Comparison of ENCODE assay signal across 11 cellular contexts in genomic region chr7:143331179-143331825, GRCh38. TPM values are rescaled to one million over a fixed set of nuclear protein-coding genes. Genes with fewer than 3 reads are reported as not detected.
A peak's percentile ranks its signal among the peaks of the same experiment; 100 is the strongest.
DNase-seq lines count a peak whose midpoint lies in the region; ATAC-seq and TF ChIP-seq lines count a peak whose summit lies in the region.
"Had no signal": no experiment of that assay in that cellular context is flagged by ENCODE, and none has a peak within 500 bp of the region (broad histone marks: within the 10 kb centered on the region; RNA-seq: fewer than 3 reads in every experiment).

No MANE protein-coding gene starts in this region.

- POLR2A ChIA-PET in RWPE1 (lab: Yijun Ruan, JAX; ENCODE audit: low non-redundant PET): no interaction called here

- DNase-seq in GM04503 (ENCODE audit: low read depth) (peak; percentile 80), RWPE1 (ENCODE audit: low spot score) (peak; percentile 85), fibroblast of peridontal ligament (ENCODE audit: extremely low read depth) (peak; percentile 96), skeletal muscle cell (ENCODE audit: low read depth) (peak; percentile 95)
- no peak for DNase-seq in stimulated activated naive CD8-positive, alpha-beta T cell treated with anti-CD3 and anti-CD28 coated beads, Interleukin-15, Interleukin-2, amounts not matched to agents 100 U/mL and 50 U/mL, for 24 hours
- no peak for DNase-seq in activated CD8-positive, alpha-beta memory T cell treated with anti-CD3 and anti-CD28 coated beads, Interleukin-2, amount 10 ng/mL, durations not matched to agents 7 days and 5 days
- DNase-seq in activated T-cell treated with anti-CD3 and anti-CD28 coated beads, Interleukin-2, amount 50 U/mL, for 48 hours: no peak
- DNase-seq: NCI-H446 treated with DMSO at 0.1 percent for 48 hours had no signal

- H3K27ac Mint-ChIP-seq in activated CD8-positive, alpha-beta memory T cell treated with anti-CD3 and anti-CD28 coated beads, Interleukin-2, amount 10 ng/mL, durations not matched to agents 7 days and 5 days: no peak overlapping the region

- H3K4me1 Mint-ChIP-seq in activated CD8-positive, alpha-beta memory T cell treated with anti-CD3 and anti-CD28 coated beads, Interleukin-2, amount 10 ng/mL, durations not matched to agents 7 days and 5 days: no peaks in the 10 kb centered on the region

- H3K4me3 ChIP-seq in skeletal muscle cell (ENCODE audit: low read depth, low read length): no peak overlapping the region

- H3K36me3 Mint-ChIP-seq in activated CD8-positive, alpha-beta memory T cell treated with anti-CD3 and anti-CD28 coated beads, Interleukin-2, amount 10 ng/mL, durations not matched to agents 7 days and 5 days: no peaks in the 10 kb centered on the region

- no peak for ATAC-seq in stimulated activated naive CD8-positive, alpha-beta T cell treated with anti-CD3 and anti-CD28 coated beads, Interleukin-15, Interleukin-2, amounts not matched to agents 100 U/mL and 50 U/mL, for 24 hours
- no peak for ATAC-seq in GM21723 (IDR thresholded peaks at IDR 0.05; ENCODE audit: unreplicated experiment)
- ATAC-seq in activated CD8-positive, alpha-beta memory T cell treated with anti-CD3 and anti-CD28 coated beads, Interleukin-2, amount 10 ng/mL, durations not matched to agents 7 days and 5 days: no peak
- ATAC-seq: HepG2 had no signal

- no peaks in the 10 kb centered on the region for H3K9me3 Mint-ChIP-seq in activated CD8-positive, alpha-beta memory T cell treated with anti-CD3 and anti-CD28 coated beads, Interleukin-2, amount 10 ng/mL, durations not matched to agents 7 days and 5 days (ENCODE audit: low read depth)

- peaks cover 15% of the 10 kb centered on the region for H3K27me3 Mint-ChIP-seq in activated CD8-positive, alpha-beta memory T cell treated with anti-CD3 and anti-CD28 coated beads, Interleukin-2, amount 10 ng/mL, durations not matched to agents 7 days and 5 days

- CTCF ChIA-PET in RWPE1 (lab: Yijun Ruan, JAX): no interaction called here
- CTCF ChIA-PET in activated CD8-positive, alpha-beta memory T cell treated with anti-CD3 and anti-CD28 coated beads, Interleukin-2, amount 10 ng/mL, durations not matched to agents 7 days and 5 days (lab: Charles Lee): interaction anchor here (1.0 to 1.2 kb wide), 2 partner anchors 14 to 86 kb away, joined by 3 to 4 read pairs; no protein-coding TSS in a partner anchor

- TF ChIP-seq CTCF in RWPE1 (conservative IDR thresholded peaks at IDR 0.05; ENCODE audit: low read depth): no peak

- peak overlapping the region; percentile 85 for H3K27ac ChIP-seq in RWPE1

- no peak overlapping the region for H3K4me3 Mint-ChIP-seq in activated CD8-positive, alpha-beta memory T cell treated with anti-CD3 and anti-CD28 coated beads, Interleukin-2, amount 10 ng/mL, durations not matched to agents 7 days and 5 days

RNA-seq across cellular contexts. Expression of gene CLCN1, which starts 15.4 kb away (rescaled TPM):
- under 1 TPM; 0.09 TPM for total RNA-seq in activated CD8-positive, alpha-beta memory T cell treated with anti-CD3 and anti-CD28 coated beads, Interleukin-2, amount 10 ng/mL, durations not matched to agents 7 days and 5 days
- total RNA-seq: G401, HepG2 had no signal

RNA-seq across cellular contexts. Expression of gene FAM131B, which starts 31.2 kb away (rescaled TPM):
- total RNA-seq in activated CD8-positive, alpha-beta memory T cell treated with anti-CD3 and anti-CD28 coated beads, Interleukin-2, amount 10 ng/mL, durations not matched to agents 7 days and 5 days: 1 to 10 TPM; 2.3 to 2.6 TPM

RNA-seq across cellular contexts. Expression of gene CASP2, which starts 43.2 kb away (rescaled TPM):
- total RNA-seq in activated CD8-positive, alpha-beta memory T cell treated with anti-CD3 and anti-CD28 coated beads, Interleukin-2, amount 10 ng/mL, durations not matched to agents 7 days and 5 days: 100 to 1,000 TPM; 117 to 129 TPM

RNA-seq across cellular contexts. Expression of gene TMEM139, which starts 46.5 kb away (rescaled TPM):
- total RNA-seq in activated CD8-positive, alpha-beta memory T cell treated with anti-CD3 and anti-CD28 coated beads, Interleukin-2, amount 10 ng/mL, durations not matched to agents 7 days and 5 days: 1 to 10 TPM in 1 of 2 experiments, under 1 TPM in 1; 0.41 to 1.7 TPM
- total RNA-seq: G401 had no signal

RNA-seq across cellular contexts. Expression of gene ZYX, which starts 49.8 kb away (rescaled TPM):
- total RNA-seq in activated CD8-positive, alpha-beta memory T cell treated with anti-CD3 and anti-CD28 coated beads, Interleukin-2, amount 10 ng/mL, durations not matched to agents 7 days and 5 days: 100 to 1,000 TPM; 173 to 212 TPM

Comparison
In these comparisons a context has a peak if more than half of its experiments do, and no peak if none do; other contexts are left out.
1. DNase-seq: peak in GM04503 (single experiment), RWPE1 (single experiment), fibroblast of peridontal ligament (single experiment) and skeletal muscle cell (single experiment); none in stimulated activated naive CD8-positive, alpha-beta T cell treated with anti-CD3 and anti-CD28 coated beads, Interleukin-15, Interleukin-2, amounts not matched to agents 100 U/mL and 50 U/mL, for 24 hours (single experiment), activated CD8-positive, alpha-beta memory T cell treated with anti-CD3 and anti-CD28 coated beads, Interleukin-2, amount 10 ng/mL, durations not matched to agents 7 days and 5 days (single experiment) and activated T-cell treated with anti-CD3 and anti-CD28 coated beads, Interleukin-2, amount 50 U/mL, for 48 hours (0 of 2).